12 cellular contexts compared by ENCODE assay signal in the genomic region with DNA sequence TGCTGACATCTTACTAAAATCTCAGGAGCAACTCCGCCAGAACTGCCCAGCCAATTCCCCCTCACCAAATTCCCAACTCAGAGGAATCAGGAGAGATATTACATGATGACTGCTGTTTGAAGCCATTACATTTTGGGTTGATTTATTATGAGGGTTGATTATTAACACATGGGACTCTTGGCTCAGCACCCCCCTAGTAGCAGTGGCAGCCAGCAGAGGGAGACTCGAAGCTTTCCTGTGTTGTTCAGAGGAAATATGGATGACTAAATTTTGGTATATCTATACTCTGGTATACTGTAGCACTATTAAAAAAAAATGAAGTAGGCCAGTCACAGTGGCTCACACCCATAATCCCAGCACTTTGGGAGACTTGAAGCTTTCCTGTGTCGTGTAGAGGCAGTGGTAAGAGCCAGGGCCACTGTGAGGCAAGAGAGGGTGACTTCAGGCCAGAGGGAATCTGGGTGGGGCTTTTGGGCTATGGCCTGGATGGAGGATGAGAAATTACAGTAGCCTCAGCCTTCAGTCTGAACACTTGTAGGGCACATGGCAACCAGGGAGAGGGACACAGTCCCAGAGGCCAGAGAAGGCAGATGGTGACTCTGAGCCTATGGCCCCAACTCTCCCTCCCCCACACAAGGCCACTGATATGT.
DNase-seq lines count a peak whose midpoint lies in the region; ATAC-seq and TF ChIP-seq lines count a peak whose summit lies in the region.
"Had no signal": no experiment of that assay in that cellular context is flagged by ENCODE, and none has a peak within 500 bp of the region (broad histone marks: within the 10 kb centered on the region; RNA-seq: fewer than 3 reads in every experiment).

No MANE protein-coding gene starts in this region.

- H3K9me3 ChIP-seq in body of pancreas, result peaks cover 0 to 10% (median 0%) of the 10 kb centered on the region in 3 donors
- H3K9me3 ChIP-seq in osteoblast (ENCODE audit: low read depth, low read length), result no peaks in the 10 kb centered on the region
- H3K9me3 ChIP-seq in mucosa of descending colon, result no peaks in the 10 kb centered on the region
- H3K9me3 ChIP-seq: psoas muscle had no signal

- H3K27ac ChIP-seq in body of pancreas (no peak overlapping the region), osteoblast (ENCODE audit: low read depth, low read length) (no peak overlapping the region)
- H3K27ac ChIP-seq: psoas muscle had no signal

- H3K4me2 ChIP-seq in osteoblast (ENCODE audit: insufficient read depth, low read length), result no peak overlapping the region

- no peak for TF ChIP-seq POLR2A in body of pancreas (IDR thresholded peaks at IDR 0.05)

- H2AFZ ChIP-seq in osteoblast (ENCODE audit: low read length), result no peak overlapping the region

- no peaks in the 10 kb centered on the region for H3K4me1 ChIP-seq in body of pancreas
- H3K4me1 ChIP-seq in osteoblast (ENCODE audit: insufficient read depth, low read length), result no peaks in the 10 kb centered on the region
- H3K4me1 ChIP-seq in mucosa of descending colon (ENCODE audit: low read depth), result no peaks in the 10 kb centered on the region
- H3K4me1 ChIP-seq: psoas muscle had no signal

- ATAC-seq in body of pancreas (no peak), HG02763 (IDR thresholded peaks at IDR 0.05; ENCODE audit: unreplicated experiment) (no peak), mucosa of descending colon (no peak)
- ATAC-seq: psoas muscle had no signal

- H3K4me3 ChIP-seq in body of pancreas (no peak overlapping the region), osteoblast (ENCODE audit: insufficient read depth, low read length) (no peak overlapping the region), mucosa of descending colon (no peak overlapping the region)
- H3K4me3 ChIP-seq: psoas muscle had no signal

- no peaks in the 10 kb centered on the region for H3K79me2 ChIP-seq in osteoblast (ENCODE audit: insufficient read depth, low read length)

- DNase-seq in DMS 273 (lab: John Stamatoyannopoulos, UW; ENCODE audit: unreplicated experiment), result peak; percentile 23
- DNase-seq in DMS 273 treated with DMSO at 0.1 percent for 48 hours (lab: John Stamatoyannopoulos, UW), result no peak
- DNase-seq in LHCN-M2 (ENCODE audit: low read depth), result peak; percentile 27
- no peak for DNase-seq in body of pancreas
- no peak for DNase-seq in osteoblast (ENCODE audit: insufficient read length, low spot score, missing footprints)
- no peak for DNase-seq in NCI-H524 treated with DMSO at 0.1 percent for 48 hours (lab: John Stamatoyannopoulos, UW)
- DNase-seq in mucosa of descending colon, result no peak
- DNase-seq: 8988T; activated CD4-positive, CD25-positive, alpha-beta regulatory T cell; NCI-H2227 treated with DMSO at 0.1 percent for 48 hours; psoas muscle had no signal

- intact Hi-C loops in body of pancreas (cut with DNase I), result no loop called here
- intact Hi-C loops in mucosa of descending colon (cut with DNase I, micrococcal nuclease), result no loop called here

- H3K27me3 ChIP-seq in body of pancreas, result no peaks in the 10 kb centered on the region
- H3K27me3 ChIP-seq in osteoblast (ENCODE audit: insufficient read depth, low read length), result peaks cover 10% of the 10 kb centered on the region

- TF ChIP-seq CTCF in body of pancreas (IDR thresholded peaks at IDR 0.05) (peak in 4 of 7 experiments; percentile 13 to 32 (median 21)), osteoblast (IDR thresholded peaks at IDR 0.05; ENCODE audit: extremely low read depth, low read depth, low read length) (peak; percentile 53), mucosa of descending colon (IDR thresholded peaks at IDR 0.05) (no peak)

- H3K36me3 ChIP-seq in body of pancreas (replicated peaks in 1 of 2; ENCODE audit: insufficient read depth in 1 of 2, low read depth in 2 of 2) (no peaks in the 10 kb centered on the region), osteoblast (ENCODE audit: insufficient read depth, low read length) (no peaks in the 10 kb centered on the region), mucosa of descending colon (ENCODE audit: low read depth) (no peaks in the 10 kb centered on the region)

- WGBS in body of pancreas, 2 donors, result 50 to 71% methylated on average over 3 of the region's 3 CpGs

- H4K20me1 ChIP-seq in osteoblast (ENCODE audit: insufficient read depth, low read length), result no peaks in the 10 kb centered on the region

Comparison
In these comparisons a context has a peak if more than half of its experiments do, and no peak if none do; other contexts are left out.
1. DNase-seq: peak in DMS 273 (single experiment) and LHCN-M2 (single experiment); none in DMS 273 treated with DMSO at 0.1 percent for 48 hours (single experiment), body of pancreas (0 of 4), osteoblast (single experiment), NCI-H524 treated with DMSO at 0.1 percent for 48 hours (single experiment) and mucosa of descending colon (0 of 3).